ENCODE assay signal across 2 cellular contexts in the genomic region with DNA sequence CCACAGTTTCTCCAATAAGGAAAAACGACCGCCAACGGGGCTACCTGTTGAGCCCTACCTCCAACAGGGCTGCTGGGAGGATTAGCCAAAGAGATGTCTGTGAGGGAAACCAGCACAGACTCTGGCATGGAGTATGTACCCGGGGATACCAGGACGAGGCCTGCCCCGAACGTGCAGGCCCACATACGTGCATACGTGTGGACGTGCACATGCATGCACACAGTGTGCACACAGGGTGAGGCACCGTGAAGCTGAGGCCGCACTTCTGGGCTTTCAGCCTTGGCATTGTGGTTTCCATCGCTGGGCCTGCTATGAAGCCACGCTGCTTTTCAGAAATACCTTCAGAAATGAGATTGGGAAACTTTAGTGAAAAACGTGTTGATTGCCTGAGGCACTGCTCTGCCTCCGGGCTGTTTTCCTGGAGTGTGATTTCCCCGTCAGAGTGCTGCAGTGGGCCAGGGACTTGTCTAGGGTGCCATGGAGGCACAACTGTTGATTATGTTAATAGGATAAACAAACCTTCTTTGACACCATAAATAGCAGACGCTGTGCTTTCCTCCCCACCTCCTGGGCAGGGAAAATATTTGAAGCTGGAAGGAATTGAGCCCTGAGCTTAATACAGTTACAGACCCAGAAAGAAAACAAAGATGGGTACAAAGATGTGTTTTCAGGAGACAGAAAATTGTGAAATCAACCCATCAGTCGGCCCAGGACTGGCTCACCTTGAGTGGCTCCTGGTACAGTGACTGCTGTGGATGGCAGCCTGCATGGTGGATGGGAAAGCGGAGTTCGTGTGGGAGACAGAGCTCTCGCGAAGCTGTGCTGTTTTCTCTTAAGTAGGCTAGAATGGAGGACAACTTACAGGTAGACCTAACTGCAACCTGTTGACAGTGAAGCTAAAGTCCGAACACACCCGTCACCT.
TF ChIP-seq lines count a peak whose summit lies in the region.

No MANE protein-coding gene starts in this region.

TF ChIP-seq in GM23338, 12 proteins besides CTCF, POLR2A, EP300 and RAD21 (continues in another document):
- TF ChIP-seq EZH2 (IDR thresholded peaks at IDR 0.05; ENCODE audit: low read depth, unreplicated experiment) (no peak), JUNB (IDR thresholded peaks at IDR 0.05; ENCODE audit: unreplicated experiment) (no peak), STAT1 (IDR thresholded peaks at IDR 0.05; ENCODE audit: unreplicated experiment) (no peak), POLR2AphosphoS5 (IDR thresholded peaks at IDR 0.05; ENCODE audit: low read depth) (no peak), EZH2phosphoT487 (IDR thresholded peaks at IDR 0.05; ENCODE audit: unreplicated experiment) (no peak), NANOG (IDR thresholded peaks at IDR 0.05; ENCODE audit: borderline replicate concordance) (no peak), ZNF331 (CRISPR knock-in tag; IDR thresholded peaks at IDR 0.05; ENCODE audit: low read depth) (no peak)
- TF ChIP-seq, protein P1, sequence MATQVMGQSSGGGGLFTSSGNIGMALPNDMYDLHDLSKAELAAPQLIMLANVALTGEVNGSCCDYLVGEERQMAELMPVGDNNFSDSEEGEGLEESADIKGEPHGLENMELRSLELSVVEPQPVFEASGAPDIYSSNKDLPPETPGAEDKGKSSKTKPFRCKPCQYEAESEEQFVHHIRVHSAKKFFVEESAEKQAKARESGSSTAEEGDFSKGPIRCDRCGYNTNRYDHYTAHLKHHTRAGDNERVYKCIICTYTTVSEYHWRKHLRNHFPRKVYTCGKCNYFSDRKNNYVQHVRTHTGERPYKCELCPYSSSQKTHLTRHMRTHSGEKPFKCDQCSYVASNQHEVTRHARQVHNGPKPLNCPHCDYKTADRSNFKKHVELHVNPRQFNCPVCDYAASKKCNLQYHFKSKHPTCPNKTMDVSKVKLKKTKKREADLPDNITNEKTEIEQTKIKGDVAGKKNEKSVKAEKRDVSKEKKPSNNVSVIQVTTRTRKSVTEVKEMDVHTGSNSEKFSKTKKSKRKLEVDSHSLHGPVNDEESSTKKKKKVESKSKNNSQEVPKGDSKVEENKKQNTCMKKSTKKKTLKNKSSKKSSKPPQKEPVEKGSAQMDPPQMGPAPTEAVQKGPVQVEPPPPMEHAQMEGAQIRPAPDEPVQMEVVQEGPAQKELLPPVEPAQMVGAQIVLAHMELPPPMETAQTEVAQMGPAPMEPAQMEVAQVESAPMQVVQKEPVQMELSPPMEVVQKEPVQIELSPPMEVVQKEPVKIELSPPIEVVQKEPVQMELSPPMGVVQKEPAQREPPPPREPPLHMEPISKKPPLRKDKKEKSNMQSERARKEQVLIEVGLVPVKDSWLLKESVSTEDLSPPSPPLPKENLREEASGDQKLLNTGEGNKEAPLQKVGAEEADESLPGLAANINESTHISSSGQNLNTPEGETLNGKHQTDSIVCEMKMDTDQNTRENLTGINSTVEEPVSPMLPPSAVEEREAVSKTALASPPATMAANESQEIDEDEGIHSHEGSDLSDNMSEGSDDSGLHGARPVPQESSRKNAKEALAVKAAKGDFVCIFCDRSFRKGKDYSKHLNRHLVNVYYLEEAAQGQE (IDR thresholded peaks at IDR 0.05; ENCODE audit: unreplicated experiment) = no peak
- TF ChIP-seq, protein P2, sequence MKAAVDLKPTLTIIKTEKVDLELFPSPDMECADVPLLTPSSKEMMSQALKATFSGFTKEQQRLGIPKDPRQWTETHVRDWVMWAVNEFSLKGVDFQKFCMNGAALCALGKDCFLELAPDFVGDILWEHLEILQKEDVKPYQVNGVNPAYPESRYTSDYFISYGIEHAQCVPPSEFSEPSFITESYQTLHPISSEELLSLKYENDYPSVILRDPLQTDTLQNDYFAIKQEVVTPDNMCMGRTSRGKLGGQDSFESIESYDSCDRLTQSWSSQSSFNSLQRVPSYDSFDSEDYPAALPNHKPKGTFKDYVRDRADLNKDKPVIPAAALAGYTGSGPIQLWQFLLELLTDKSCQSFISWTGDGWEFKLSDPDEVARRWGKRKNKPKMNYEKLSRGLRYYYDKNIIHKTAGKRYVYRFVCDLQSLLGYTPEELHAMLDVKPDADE (IDR thresholded peaks at IDR 0.05) = no peak

TF ChIP-seq in WTC11, 78 proteins besides CTCF, POLR2A, EP300 and RAD21:
- TF ChIP-seq, protein P3, sequence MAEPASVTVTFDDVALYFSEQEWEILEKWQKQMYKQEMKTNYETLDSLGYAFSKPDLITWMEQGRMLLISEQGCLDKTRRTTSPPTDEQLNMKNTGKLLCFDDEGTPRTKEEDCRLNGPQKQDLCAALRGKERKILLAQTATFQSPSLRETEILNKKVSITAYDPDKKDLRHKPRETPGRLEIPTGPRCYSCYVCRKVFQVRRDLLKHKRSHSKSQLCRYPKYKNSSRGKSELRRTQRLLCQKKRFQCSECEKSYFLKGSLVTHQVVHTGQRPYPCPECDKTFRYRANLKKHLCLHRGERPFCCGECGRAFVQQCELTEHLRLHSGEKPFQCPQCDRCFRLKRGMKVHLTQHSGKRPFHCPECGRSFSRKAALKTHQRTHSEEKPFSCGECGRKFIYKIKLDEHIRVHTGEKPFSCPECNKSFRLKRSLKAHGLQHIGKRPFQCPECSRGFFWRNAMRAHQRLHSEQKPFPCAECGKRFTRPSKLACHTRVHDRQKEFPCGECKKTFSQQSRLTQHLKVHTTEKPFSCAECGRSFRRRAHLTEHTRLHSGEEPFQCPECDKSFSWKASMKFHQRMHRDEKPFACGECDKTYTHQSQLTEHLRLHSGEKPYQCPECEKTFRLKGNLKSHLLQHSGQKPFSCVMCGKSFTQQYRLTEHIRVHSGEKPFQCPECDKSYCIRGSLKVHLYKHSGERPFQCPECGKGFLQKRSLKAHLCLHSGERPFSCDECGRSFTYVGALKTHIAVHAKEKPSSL (CRISPR knock-in tag; conservative IDR thresholded peaks at IDR 0.05) = no peak
- TF ChIP-seq ZNF232 (CRISPR knock-in tag; IDR thresholded peaks at IDR 0.05) (no peak), ZNF671 (CRISPR knock-in tag; IDR thresholded peaks at IDR 0.05) (no peak), NR3C1 (CRISPR knock-in tag; conservative IDR thresholded peaks at IDR 0.05; ENCODE audit: low read depth) (no peak), FOXP1 (CRISPR knock-in tag; IDR thresholded peaks at IDR 0.05; ENCODE audit: borderline replicate concordance) (no peak), SOX15 (CRISPR knock-in tag; IDR thresholded peaks at IDR 0.05) (no peak), TCF7 (CRISPR knock-in tag; IDR thresholded peaks at IDR 0.05; ENCODE audit: low read depth) (no peak), RELA (CRISPR knock-in tag; IDR thresholded peaks at IDR 0.05; ENCODE audit: borderline replicate concordance) (no peak), GTF2I (CRISPR knock-in tag; conservative IDR thresholded peaks at IDR 0.05) (no peak), FOXJ3 (CRISPR knock-in tag; IDR thresholded peaks at IDR 0.05; ENCODE audit: borderline replicate concordance) (no peak), NFYB (CRISPR knock-in tag; conservative IDR thresholded peaks at IDR 0.05; ENCODE audit: low read depth) (no peak)
- TF ChIP-seq, protein P4, sequence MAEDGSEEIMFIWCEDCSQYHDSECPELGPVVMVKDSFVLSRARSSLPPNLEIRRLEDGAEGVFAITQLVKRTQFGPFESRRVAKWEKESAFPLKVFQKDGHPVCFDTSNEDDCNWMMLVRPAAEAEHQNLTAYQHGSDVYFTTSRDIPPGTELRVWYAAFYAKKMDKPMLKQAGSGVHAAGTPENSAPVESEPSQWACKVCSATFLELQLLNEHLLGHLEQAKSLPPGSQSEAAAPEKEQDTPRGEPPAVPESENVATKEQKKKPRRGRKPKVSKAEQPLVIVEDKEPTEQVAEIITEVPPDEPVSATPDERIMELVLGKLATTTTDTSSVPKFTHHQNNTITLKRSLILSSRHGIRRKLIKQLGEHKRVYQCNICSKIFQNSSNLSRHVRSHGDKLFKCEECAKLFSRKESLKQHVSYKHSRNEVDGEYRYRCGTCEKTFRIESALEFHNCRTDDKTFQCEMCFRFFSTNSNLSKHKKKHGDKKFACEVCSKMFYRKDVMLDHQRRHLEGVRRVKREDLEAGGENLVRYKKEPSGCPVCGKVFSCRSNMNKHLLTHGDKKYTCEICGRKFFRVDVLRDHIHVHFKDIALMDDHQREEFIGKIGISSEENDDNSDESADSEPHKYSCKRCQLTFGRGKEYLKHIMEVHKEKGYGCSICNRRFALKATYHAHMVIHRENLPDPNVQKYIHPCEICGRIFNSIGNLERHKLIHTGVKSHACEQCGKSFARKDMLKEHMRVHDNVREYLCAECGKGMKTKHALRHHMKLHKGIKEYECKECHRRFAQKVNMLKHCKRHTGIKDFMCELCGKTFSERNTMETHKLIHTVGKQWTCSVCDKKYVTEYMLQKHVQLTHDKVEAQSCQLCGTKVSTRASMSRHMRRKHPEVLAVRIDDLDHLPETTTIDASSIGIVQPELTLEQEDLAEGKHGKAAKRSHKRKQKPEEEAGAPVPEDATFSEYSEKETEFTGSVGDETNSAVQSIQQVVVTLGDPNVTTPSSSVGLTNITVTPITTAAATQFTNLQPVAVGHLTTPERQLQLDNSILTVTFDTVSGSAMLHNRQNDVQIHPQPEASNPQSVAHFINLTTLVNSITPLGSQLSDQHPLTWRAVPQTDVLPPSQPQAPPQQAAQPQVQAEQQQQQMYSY (CRISPR knock-in tag; IDR thresholded peaks at IDR 0.05) = no peak
- TF ChIP-seq, protein P5, sequence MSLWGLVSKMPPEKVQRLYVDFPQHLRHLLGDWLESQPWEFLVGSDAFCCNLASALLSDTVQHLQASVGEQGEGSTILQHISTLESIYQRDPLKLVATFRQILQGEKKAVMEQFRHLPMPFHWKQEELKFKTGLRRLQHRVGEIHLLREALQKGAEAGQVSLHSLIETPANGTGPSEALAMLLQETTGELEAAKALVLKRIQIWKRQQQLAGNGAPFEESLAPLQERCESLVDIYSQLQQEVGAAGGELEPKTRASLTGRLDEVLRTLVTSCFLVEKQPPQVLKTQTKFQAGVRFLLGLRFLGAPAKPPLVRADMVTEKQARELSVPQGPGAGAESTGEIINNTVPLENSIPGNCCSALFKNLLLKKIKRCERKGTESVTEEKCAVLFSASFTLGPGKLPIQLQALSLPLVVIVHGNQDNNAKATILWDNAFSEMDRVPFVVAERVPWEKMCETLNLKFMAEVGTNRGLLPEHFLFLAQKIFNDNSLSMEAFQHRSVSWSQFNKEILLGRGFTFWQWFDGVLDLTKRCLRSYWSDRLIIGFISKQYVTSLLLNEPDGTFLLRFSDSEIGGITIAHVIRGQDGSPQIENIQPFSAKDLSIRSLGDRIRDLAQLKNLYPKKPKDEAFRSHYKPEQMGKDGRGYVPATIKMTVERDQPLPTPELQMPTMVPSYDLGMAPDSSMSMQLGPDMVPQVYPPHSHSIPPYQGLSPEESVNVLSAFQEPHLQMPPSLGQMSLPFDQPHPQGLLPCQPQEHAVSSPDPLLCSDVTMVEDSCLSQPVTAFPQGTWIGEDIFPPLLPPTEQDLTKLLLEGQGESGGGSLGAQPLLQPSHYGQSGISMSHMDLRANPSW (CRISPR knock-in tag; conservative IDR thresholded peaks at IDR 0.05; ENCODE audit: low read depth) = no peak
- TF ChIP-seq, protein P6, sequence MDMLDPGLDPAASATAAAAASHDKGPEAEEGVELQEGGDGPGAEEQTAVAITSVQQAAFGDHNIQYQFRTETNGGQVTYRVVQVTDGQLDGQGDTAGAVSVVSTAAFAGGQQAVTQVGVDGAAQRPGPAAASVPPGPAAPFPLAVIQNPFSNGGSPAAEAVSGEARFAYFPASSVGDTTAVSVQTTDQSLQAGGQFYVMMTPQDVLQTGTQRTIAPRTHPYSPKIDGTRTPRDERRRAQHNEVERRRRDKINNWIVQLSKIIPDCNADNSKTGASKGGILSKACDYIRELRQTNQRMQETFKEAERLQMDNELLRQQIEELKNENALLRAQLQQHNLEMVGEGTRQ (CRISPR knock-in tag; IDR thresholded peaks at IDR 0.05) = no peak
- TF ChIP-seq, protein P7, sequence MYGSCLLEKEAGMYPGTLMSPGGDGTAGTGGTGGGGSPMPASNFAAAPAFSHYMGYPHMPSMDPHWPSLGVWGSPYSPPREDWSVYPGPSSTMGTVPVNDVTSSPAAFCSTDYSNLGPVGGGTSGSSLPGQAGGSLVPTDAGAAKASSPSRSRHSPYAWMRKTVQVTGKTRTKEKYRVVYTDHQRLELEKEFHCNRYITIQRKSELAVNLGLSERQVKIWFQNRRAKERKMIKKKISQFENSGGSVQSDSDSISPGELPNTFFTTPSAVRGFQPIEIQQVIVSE (CRISPR knock-in tag; IDR thresholded peaks at IDR 0.05; ENCODE audit: borderline replicate concordance) = no peak
